Comparison of ENCODE assay signal across 1 cellular context in the genomic region with DNA sequence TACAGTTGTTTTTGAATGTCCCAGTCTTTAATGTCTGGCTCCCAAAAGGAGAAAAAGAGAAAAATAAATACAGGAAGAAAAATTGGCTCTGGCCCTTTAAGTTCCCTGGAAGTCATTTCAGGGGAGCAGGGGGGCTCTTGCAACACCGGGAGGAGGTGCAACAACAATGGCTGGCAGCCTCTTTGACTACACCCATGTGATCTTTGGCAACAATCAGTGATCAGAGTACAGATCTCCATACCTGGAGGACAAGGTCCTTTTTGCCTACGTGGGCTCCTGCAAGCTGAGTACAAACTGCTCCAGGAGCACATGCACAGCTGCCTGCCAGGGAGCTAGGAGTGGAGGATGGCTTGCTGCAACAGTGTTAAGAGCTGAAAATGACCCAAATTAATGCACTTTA.
TF ChIP-seq lines count a peak whose summit lies in the region.

No MANE protein-coding gene starts in this region.

TF ChIP-seq in liver, 16 proteins besides CTCF, POLR2A, EP300 and RAD21 (continued from another document):
- TF ChIP-seq, protein P1, sequence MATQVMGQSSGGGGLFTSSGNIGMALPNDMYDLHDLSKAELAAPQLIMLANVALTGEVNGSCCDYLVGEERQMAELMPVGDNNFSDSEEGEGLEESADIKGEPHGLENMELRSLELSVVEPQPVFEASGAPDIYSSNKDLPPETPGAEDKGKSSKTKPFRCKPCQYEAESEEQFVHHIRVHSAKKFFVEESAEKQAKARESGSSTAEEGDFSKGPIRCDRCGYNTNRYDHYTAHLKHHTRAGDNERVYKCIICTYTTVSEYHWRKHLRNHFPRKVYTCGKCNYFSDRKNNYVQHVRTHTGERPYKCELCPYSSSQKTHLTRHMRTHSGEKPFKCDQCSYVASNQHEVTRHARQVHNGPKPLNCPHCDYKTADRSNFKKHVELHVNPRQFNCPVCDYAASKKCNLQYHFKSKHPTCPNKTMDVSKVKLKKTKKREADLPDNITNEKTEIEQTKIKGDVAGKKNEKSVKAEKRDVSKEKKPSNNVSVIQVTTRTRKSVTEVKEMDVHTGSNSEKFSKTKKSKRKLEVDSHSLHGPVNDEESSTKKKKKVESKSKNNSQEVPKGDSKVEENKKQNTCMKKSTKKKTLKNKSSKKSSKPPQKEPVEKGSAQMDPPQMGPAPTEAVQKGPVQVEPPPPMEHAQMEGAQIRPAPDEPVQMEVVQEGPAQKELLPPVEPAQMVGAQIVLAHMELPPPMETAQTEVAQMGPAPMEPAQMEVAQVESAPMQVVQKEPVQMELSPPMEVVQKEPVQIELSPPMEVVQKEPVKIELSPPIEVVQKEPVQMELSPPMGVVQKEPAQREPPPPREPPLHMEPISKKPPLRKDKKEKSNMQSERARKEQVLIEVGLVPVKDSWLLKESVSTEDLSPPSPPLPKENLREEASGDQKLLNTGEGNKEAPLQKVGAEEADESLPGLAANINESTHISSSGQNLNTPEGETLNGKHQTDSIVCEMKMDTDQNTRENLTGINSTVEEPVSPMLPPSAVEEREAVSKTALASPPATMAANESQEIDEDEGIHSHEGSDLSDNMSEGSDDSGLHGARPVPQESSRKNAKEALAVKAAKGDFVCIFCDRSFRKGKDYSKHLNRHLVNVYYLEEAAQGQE (IDR thresholded peaks at IDR 0.05) = peak; percentile 76
- peak; percentile 90 to 94 for TF ChIP-seq RXRA (IDR thresholded peaks at IDR 0.05)
- peak; percentile 99 for TF ChIP-seq HNF4G (IDR thresholded peaks at IDR 0.05)
- TF ChIP-seq, protein P2, sequence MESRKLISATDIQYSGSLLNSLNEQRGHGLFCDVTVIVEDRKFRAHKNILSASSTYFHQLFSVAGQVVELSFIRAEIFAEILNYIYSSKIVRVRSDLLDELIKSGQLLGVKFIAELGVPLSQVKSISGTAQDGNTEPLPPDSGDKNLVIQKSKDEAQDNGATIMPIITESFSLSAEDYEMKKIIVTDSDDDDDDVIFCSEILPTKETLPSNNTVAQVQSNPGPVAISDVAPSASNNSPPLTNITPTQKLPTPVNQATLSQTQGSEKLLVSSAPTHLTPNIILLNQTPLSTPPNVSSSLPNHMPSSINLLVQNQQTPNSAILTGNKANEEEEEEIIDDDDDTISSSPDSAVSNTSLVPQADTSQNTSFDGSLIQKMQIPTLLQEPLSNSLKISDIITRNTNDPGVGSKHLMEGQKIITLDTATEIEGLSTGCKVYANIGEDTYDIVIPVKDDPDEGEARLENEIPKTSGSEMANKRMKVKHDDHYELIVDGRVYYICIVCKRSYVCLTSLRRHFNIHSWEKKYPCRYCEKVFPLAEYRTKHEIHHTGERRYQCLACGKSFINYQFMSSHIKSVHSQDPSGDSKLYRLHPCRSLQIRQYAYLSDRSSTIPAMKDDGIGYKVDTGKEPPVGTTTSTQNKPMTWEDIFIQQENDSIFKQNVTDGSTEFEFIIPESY (IDR thresholded peaks at IDR 0.05) = peak; percentile 95
- peak; percentile 92 for TF ChIP-seq SP1 (IDR thresholded peaks at IDR 0.05)
- TF ChIP-seq, protein P3, sequence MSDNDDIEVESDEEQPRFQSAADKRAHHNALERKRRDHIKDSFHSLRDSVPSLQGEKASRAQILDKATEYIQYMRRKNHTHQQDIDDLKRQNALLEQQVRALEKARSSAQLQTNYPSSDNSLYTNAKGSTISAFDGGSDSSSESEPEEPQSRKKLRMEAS (IDR thresholded peaks at IDR 0.05) = peak; percentile 100
- TF ChIP-seq YY1 (IDR thresholded peaks at IDR 0.05) = peak; percentile 93
- TF ChIP-seq, protein P4, sequence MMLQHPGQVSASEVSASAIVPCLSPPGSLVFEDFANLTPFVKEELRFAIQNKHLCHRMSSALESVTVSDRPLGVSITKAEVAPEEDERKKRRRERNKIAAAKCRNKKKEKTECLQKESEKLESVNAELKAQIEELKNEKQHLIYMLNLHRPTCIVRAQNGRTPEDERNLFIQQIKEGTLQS (IDR thresholded peaks at IDR 0.05) = peak; percentile 62
- TF ChIP-seq HNF4A (conservative IDR thresholded peaks at IDR 0.05) = peak; percentile 99
- TF ChIP-seq GABPA (IDR thresholded peaks at IDR 0.05 in 1 of 2, conservative IDR thresholded peaks at IDR 0.05 in 1 of 2) = no peak
- peak; percentile 71 for TF ChIP-seq FOXA1 (IDR thresholded peaks at IDR 0.05)
- TF ChIP-seq EGR1 (IDR thresholded peaks at IDR 0.05; ENCODE audit: low read depth in 2 of 2) = peak; percentile 22 to 90
